In the genomic region with DNA sequence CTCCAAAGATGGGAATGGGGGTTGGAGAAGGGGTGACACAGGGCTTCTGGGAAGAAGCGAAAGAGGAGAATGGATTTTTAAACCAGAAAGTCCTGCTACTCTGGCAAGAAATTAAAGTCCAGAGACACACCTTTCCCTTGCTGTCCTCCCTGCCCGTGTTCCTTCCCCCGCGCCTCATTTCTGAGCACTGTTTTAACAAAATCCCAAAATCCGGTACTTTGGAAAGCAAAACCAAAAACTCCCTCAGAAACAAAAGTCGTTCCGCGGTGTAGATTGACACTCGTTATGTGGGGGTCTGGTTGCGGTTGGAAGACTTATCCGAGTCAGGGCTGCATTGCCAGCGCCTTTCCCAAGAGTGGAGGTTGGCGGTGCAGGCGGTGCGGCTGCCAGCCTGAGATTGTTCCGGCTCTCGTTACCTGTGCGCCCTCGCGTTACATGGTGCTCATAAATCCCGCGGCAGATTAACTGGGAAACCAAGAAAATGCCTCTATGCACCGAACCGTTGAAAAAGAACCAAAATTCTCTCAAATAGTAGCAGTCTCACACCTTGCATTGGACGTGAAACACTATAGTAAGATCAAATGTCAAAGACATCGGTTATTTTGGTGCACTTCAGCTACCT, we compare ENCODE assay signal across 11 cellular contexts.
DNase-seq lines count a peak whose midpoint lies in the region; ATAC-seq and TF ChIP-seq lines count a peak whose summit lies in the region.
"Had no signal": no experiment of that assay in that cellular context is flagged by ENCODE, and none has a peak within 500 bp of the region (broad histone marks: within the 10 kb centered on the region; RNA-seq: fewer than 3 reads in every experiment).

No MANE protein-coding gene starts in this region.

- TF ChIP-seq POLR2A in right lobe of liver (IDR thresholded peaks at IDR 0.05): no peak

- H3K36me3 ChIP-seq in right lobe of liver (no peaks in the 10 kb centered on the region), thoracic aorta (no peaks in the 10 kb centered on the region)

- H3K4me1 ChIP-seq in right lobe of liver: peaks cover 0 to 24% (median 0%) of the 10 kb centered on the region in 4 donors
- peaks cover 10 to 20% of the 10 kb centered on the region in 2 donors for H3K4me1 ChIP-seq in thoracic aorta (ENCODE audit: control insufficient read depth in 1 of 2, low read depth in 2 of 2)

- DNase-seq in DMS79 treated with DMSO at 0.1 percent for 48 hours (lab: John Stamatoyannopoulos, UW) (peak; percentile 13), DMS79 (lab: John Stamatoyannopoulos, UW) (no peak), ecto neural progenitor cell (ENCODE audit: low spot score) (peak; percentile 53), right lobe of liver (peak in 2 of 3 donors; percentile 46 to 60), thoracic aorta (ENCODE audit: low spot score) (no peak), GM19240 (ENCODE audit: insufficient read length, low spot score) (no peak), NCI-H446 (lab: John Stamatoyannopoulos, UW) (no peak)
- DNase-seq: effector memory CD8-positive, alpha-beta T cell; substantia nigra had no signal

- H3K27ac ChIP-seq in right lobe of liver (no peak overlapping the region), thoracic aorta (no peak overlapping the region)

- 3% methylated on average over 20 of the region's 26 CpGs for whole genome bisulfite sequencing in right lobe of liver (ENCODE audit: insufficient coverage, low coverage, low lambda C conversion rate, missing lambda C conversion rate)

- H3K4me3 ChIP-seq in right lobe of liver (peak overlapping the region in 2 of 3 donors; percentile 32 to 37), thoracic aorta (peak overlapping the region; percentile 57)
- H3K4me3 ChIP-seq: lung had no signal

- H3K27me3 ChIP-seq in right lobe of liver: peaks cover 0 to 40% of the 10 kb centered on the region in 2 donors
- peaks cover 6% of the 10 kb centered on the region for H3K27me3 ChIP-seq in thoracic aorta (replicated peaks; ENCODE audit: insufficient read depth)

- ATAC-seq in right lobe of liver (peak; percentile 45 to 72 (median 58)), thoracic aorta (ENCODE audit: insufficient number of reproducible peaks, low FRiP score, low read depth) (no peak), GM19328 (IDR thresholded peaks at IDR 0.05; ENCODE audit: unreplicated experiment) (no peak)
- ATAC-seq: effector memory CD8-positive, alpha-beta T cell had no signal

- TF ChIP-seq CTCF in right lobe of liver (IDR thresholded peaks at IDR 0.05): no peak
- TF ChIP-seq CTCF in thoracic aorta (IDR thresholded peaks at IDR 0.05): no peak

- intact Hi-C loops in right lobe of liver (cut with DNase I): loop anchor here (10.0 kb wide), 2 partner anchors 222 to 242 kb away; a partner anchor contains a TSS

- H3K9me3 ChIP-seq in right lobe of liver: no peaks in the 10 kb centered on the region
- no peaks in the 10 kb centered on the region for H3K9me3 ChIP-seq in thoracic aorta

Comparison
In these comparisons a context has a peak if more than half of its experiments do, and no peak if none do; other contexts are left out.
1. DNase-seq: peak in DMS79 treated with DMSO at 0.1 percent for 48 hours (single experiment), ecto neural progenitor cell (single experiment) and right lobe of liver (2 of 3); none in DMS79 (single experiment), thoracic aorta (single experiment), GM19240 (single experiment) and NCI-H446 (0 of 2).
2. ATAC-seq: peak in right lobe of liver (4 of 4); none in thoracic aorta (single experiment) and GM19328 (single experiment).